ENCODE assay signal across 1 cellular context in the genomic region with DNA sequence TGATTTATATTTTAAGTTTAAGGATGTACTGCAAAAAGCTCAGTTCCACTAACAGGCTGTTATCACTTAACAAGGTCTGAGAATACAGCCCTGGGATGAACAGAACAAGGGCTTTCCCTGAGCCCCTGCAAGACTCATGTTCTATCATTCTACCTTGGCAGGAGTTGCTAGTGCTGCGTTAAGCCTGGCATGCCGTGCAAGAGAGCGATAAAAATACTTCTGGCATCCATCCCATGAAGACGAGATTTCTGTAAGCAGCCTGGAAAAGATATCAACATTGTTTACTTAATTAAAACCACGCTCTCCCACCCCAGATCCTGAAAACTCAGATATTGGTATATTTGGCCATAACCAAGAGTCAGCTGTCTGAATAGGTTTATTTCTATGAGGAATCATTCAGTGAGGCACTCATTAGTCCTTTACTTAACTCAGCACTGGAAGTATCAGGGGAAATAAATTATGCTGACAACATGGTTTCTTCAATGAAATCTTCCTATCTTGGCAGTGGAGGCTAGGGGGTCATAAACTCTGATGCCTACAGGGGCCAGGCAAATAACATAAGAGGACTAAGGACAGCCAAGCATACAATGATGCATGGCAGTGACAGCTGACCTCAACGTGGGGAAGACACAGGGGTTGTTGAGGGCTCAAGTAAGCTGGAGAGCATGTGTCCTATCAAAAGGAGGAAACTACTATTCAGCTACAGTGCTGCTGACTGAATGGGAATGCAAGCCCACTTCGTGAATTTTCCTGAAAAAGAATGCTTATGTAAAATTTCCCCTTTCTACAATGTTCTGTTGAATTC.
TF ChIP-seq lines count a peak whose summit lies in the region.

No MANE protein-coding gene starts in this region.

TF ChIP-seq in IMR-90, 13 proteins besides CTCF, POLR2A, EP300 and RAD21:
- TF ChIP-seq BHLHE40 (IDR thresholded peaks at IDR 0.05; ENCODE audit: low read depth, low read length) (no peak), MAFK (IDR thresholded peaks at IDR 0.05; ENCODE audit: low read depth, low read length) (peak; percentile 89)
